Comparison of ENCODE assay signal across 9 cellular contexts in the genomic region with DNA sequence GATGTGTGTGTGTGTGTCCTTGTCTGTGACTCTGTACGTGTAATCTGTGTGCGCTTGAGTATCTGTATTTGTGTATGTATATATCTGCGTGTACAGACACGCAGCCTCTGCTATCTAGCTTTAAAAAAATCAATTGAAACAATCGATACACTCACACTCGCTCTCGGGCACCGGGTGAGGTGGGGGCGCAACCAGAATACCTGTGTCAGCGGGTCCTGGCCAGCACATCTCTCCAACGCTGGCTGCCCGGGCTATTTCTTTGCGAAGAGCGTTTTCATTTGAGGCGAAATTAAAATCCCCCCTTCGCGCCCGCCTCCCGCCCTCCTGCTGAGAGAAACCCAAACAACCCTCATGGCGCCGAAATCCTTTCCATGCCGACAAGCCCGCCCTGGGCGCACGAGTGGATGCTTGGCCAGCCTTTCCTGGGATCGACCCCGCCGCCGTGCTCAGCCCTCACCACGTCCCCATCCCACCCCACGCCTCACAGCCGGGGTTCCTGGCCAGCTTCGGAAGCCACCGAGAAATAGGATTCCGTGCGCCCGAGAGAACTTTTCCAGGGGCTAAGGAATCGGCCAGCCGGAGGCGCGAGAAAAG. TPM values are rescaled to one million over a fixed set of nuclear protein-coding genes. Genes with fewer than 3 reads are reported as not detected.
DNase-seq lines count a peak whose midpoint lies in the region; ATAC-seq lines count a peak whose summit lies in the region.
"Had no signal": no experiment of that assay in that cellular context is flagged by ENCODE, and none has a peak within 500 bp of the region (broad histone marks: within the 10 kb centered on the region; RNA-seq: fewer than 3 reads in every experiment).

No MANE protein-coding gene starts in this region.

- no peaks in the 10 kb centered on the region for H3K36me3 Mint-ChIP-seq in stimulated activated naive CD8-positive, alpha-beta T cell treated with anti-CD3 and anti-CD28 coated beads, Interleukin-15, Interleukin-2, amounts not matched to agents 100 ng/mL and 50 ng/mL, for 24 hours (ENCODE audit: low read depth)
- H3K36me3 Mint-ChIP-seq in T-helper 17 cell (ENCODE audit: low read depth): peaks cover 9% of the 10 kb centered on the region

- H3K9me3 Mint-ChIP-seq in stimulated activated naive CD8-positive, alpha-beta T cell treated with anti-CD3 and anti-CD28 coated beads, Interleukin-15, Interleukin-2, amounts not matched to agents 100 ng/mL and 50 ng/mL, for 24 hours: no peaks in the 10 kb centered on the region

- H3K4me3 Mint-ChIP-seq in stimulated activated naive CD8-positive, alpha-beta T cell treated with anti-CD3 and anti-CD28 coated beads, Interleukin-15, Interleukin-2, amounts not matched to agents 100 ng/mL and 50 ng/mL, for 24 hours: peak overlapping the region; percentile 44
- peak overlapping the region; percentile 81 for H3K4me3 Mint-ChIP-seq in T-helper 17 cell

- H3K9me3 ChIP-seq in T-helper 17 cell (ENCODE audit: control insufficient read depth, low read length, poor library complexity, severe bottlenecking): no peaks in the 10 kb centered on the region

- peaks cover 2% of the 10 kb centered on the region for H3K27me3 ChIP-seq in layer of hippocampus (ENCODE audit: control insufficient read depth, insufficient read depth, low read length)

- no peak overlapping the region for H3K27ac Mint-ChIP-seq in stimulated activated naive CD8-positive, alpha-beta T cell treated with anti-CD3 and anti-CD28 coated beads, Interleukin-15, Interleukin-2, amounts not matched to agents 100 ng/mL and 50 ng/mL, for 24 hours
- no peak overlapping the region for H3K27ac Mint-ChIP-seq in T-helper 17 cell

- peaks cover 16% of the 10 kb centered on the region for H3K4me1 Mint-ChIP-seq in stimulated activated naive CD8-positive, alpha-beta T cell treated with anti-CD3 and anti-CD28 coated beads, Interleukin-15, Interleukin-2, amounts not matched to agents 100 ng/mL and 50 ng/mL, for 24 hours (ENCODE audit: low read depth)
- peaks cover 29% of the 10 kb centered on the region for H3K4me1 Mint-ChIP-seq in T-helper 17 cell

- H3K27ac ChIP-seq in layer of hippocampus (ENCODE audit: low read depth, low read length): peak overlapping the region; percentile 9

- ATAC-seq in stimulated activated naive CD8-positive, alpha-beta T cell treated with anti-CD3 and anti-CD28 coated beads, Interleukin-15, Interleukin-2, amounts not matched to agents 100 U/mL and 50 U/mL, for 24 hours: no peak
- ATAC-seq in T-helper 17 cell (no peak), GM21360 (IDR thresholded peaks at IDR 0.05; ENCODE audit: unreplicated experiment) (no peak), GM19351 (IDR thresholded peaks at IDR 0.05; ENCODE audit: unreplicated experiment) (no peak)

- peaks cover 74% of the 10 kb centered on the region for H3K27me3 Mint-ChIP-seq in stimulated activated naive CD8-positive, alpha-beta T cell treated with anti-CD3 and anti-CD28 coated beads, Interleukin-15, Interleukin-2, amounts not matched to agents 100 ng/mL and 50 ng/mL, for 24 hours
- H3K27me3 Mint-ChIP-seq in T-helper 17 cell: peaks cover 77% of the 10 kb centered on the region

- DNase-seq in stimulated activated naive CD8-positive, alpha-beta T cell treated with anti-CD3 and anti-CD28 coated beads, Interleukin-15, Interleukin-2, amounts not matched to agents 100 U/mL and 50 U/mL, for 24 hours: no peak
- DNase-seq in T-helper 17 cell (no peak), NCI-H2081 treated with DMSO at 0.1 percent for 48 hours (lab: John Stamatoyannopoulos, UW) (no peak), H4 (ENCODE audit: low spot score) (no peak)

RNA-seq across cellular contexts. Expression of gene ZDHHC22, which starts 1.2 kb away (rescaled TPM):
- total RNA-seq in T-helper 17 cell: not detected
- total RNA-seq in H4 (2014; rRNA removed; shearing (Covaris generic)): not detected in 2 replicates
- total RNA-seq: HT-29 had no signal

RNA-seq across cellular contexts. Expression of gene TMEM63C, which starts 41.2 kb away (rescaled TPM):
- 1 to 10 TPM in 1 of 2 donors, under 1 TPM in 1; 0.65 to 1.1 TPM for total RNA-seq in T-helper 17 cell
- total RNA-seq in H4 (2014; rRNA removed; shearing (Covaris generic)): 0.77 and 1.3 TPM in 2 replicates

RNA-seq across cellular contexts. Expression of gene CIPC, which starts 42.4 kb away (rescaled TPM):
- total RNA-seq in T-helper 17 cell: 10 to 100 TPM; 11.2 to 13.4 TPM
- 13.6 and 22.9 TPM in 2 replicates for total RNA-seq in H4 (2014; rRNA removed; shearing (Covaris generic))
